24 cellular contexts compared by ENCODE assay signal in the genomic region with DNA sequence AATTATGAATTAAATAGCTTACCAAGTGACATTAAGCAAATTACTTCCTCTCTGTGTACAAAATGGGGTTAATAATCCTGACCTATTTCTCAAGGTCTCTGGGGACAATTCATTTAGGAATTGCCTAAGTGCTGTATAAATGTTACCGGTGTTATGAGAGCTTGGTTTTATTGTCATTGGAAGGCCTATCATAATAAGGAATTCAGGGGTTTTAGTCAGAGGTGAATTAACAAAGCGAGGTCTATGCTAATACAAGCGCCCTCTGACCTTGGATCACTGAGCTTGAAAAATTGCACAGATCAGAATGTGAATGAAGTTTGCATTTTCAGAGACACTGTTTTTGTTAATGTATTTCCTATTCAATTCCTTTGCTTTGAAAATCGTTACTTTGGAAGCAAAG.
DNase-seq lines count a peak whose midpoint lies in the region; ATAC-seq and TF ChIP-seq lines count a peak whose summit lies in the region.
"Had no signal": no experiment of that assay in that cellular context is flagged by ENCODE, and none has a peak within 500 bp of the region (broad histone marks: within the 10 kb centered on the region; RNA-seq: fewer than 3 reads in every experiment).

No MANE protein-coding gene starts in this region.

- H3K27ac Mint-ChIP-seq in Caco-2 (ENCODE audit: unreplicated experiment), result no peak overlapping the region
- H3K27ac Mint-ChIP-seq: CD4-positive, CD25-positive, alpha-beta regulatory T cell had no signal

- no peak overlapping the region for H3K4me3 Mint-ChIP-seq in Caco-2 (ENCODE audit: unreplicated experiment)
- H3K4me3 Mint-ChIP-seq: CD4-positive, CD25-positive, alpha-beta regulatory T cell had no signal

- no peaks in the 10 kb centered on the region for H3K36me3 ChIP-seq in A673 (ENCODE audit: insufficient read depth, low read length, poor library complexity, severe bottlenecking)
- H3K36me3 ChIP-seq in Caco-2 (ENCODE audit: control insufficient read depth, insufficient read depth, low read length), result no peaks in the 10 kb centered on the region
- H3K36me3 ChIP-seq: SJCRH30 had no signal

- H3K9me3 ChIP-seq in A673 (ENCODE audit: low read depth, low read length, poor library complexity, severe bottlenecking) (no peaks in the 10 kb centered on the region), Caco-2 (no peaks in the 10 kb centered on the region)
- H3K9me3 ChIP-seq: SJCRH30 had no signal

- H3K4me3 ChIP-seq in A673 (ENCODE audit: low read depth, low read length, poor library complexity, severe bottlenecking), result no peak overlapping the region
- no peak overlapping the region for H3K4me3 ChIP-seq in Caco-2 (ENCODE audit: low read depth, low read length)
- H3K4me3 ChIP-seq: GM12878, SJCRH30 had no signal

- DNase-seq in DMS79 treated with DMSO at 0.1 percent for 48 hours (lab: John Stamatoyannopoulos, UW), result peak; percentile 29
- DNase-seq in DMS79 (lab: John Stamatoyannopoulos, UW), result no peak
- DNase-seq in A673 (ENCODE audit: low spot score), result no peak
- peak; percentile 16 for DNase-seq in NCI-H1436 treated with DMSO at 0.1 percent for 48 hours (lab: John Stamatoyannopoulos, UW)
- DNase-seq in NCI-H69 (lab: John Stamatoyannopoulos, UW), result peak; percentile 75
- no peak for DNase-seq in Caco-2
- DNase-seq in 8988T, result no peak
- DNase-seq: CD4-positive, CD25-positive, alpha-beta regulatory T cell; DMS53; EL; GDM1; GOT3; HCEC 1CT; IMR-90; KG1; MM.1S; NCI-H1417 treated with DMSO at 0.1 percent for 48 hours; NCI-H187 treated with DMSO at 0.1 percent for 48 hours; NCI-H524; PC-3; SJCRH30 had no signal

- H3K27ac ChIP-seq in A673 (ENCODE audit: low read depth, low read length, poor library complexity, severe bottlenecking), result peak overlapping the region; percentile 69
- H3K27ac ChIP-seq: 22Rv1, SJCRH30 had no signal

- H3K27me3 ChIP-seq in A673 (replicated peaks; ENCODE audit: insufficient read depth, low read depth, low read length, poor library complexity) (no peaks in the 10 kb centered on the region), Caco-2 (replicated peaks; ENCODE audit: control insufficient read depth, insufficient read depth, low read length) (no peaks in the 10 kb centered on the region; the same call in 1 of the 2 replicates)
- H3K27me3 ChIP-seq: SJCRH30 had no signal

- intact Hi-C loops in A673 (cut with micrococcal nuclease; ENCODE audit: unreplicated experiment), result no loop called here
- intact Hi-C loops in Caco-2 (cut with micrococcal nuclease; ENCODE audit: unreplicated experiment), result loop anchor here (2.0 kb wide), 1 partner anchor 36 kb away; no protein-coding TSS in a partner anchor

- TF ChIP-seq CTCF in A673 (conservative IDR thresholded peaks at IDR 0.05; ENCODE audit: low read depth, low read length) (no peak), Caco-2 (IDR thresholded peaks at IDR 0.05; ENCODE audit: insufficient read depth in 1 of 2, low read depth in 1 of 2, low read length in 1 of 2, severe bottlenecking in 1 of 2, unreplicated experiment in 1 of 2) (no peak)

- no peaks in the 10 kb centered on the region for H3K27me3 Mint-ChIP-seq in Caco-2 (ENCODE audit: insufficient read depth, unreplicated experiment)
- H3K27me3 Mint-ChIP-seq: CD4-positive, CD25-positive, alpha-beta regulatory T cell had no signal

- no peak for ATAC-seq in GM21390 (IDR thresholded peaks at IDR 0.05; ENCODE audit: unreplicated experiment)
- ATAC-seq: GM12878, PC-3 had no signal

- peaks cover 23% of the 10 kb centered on the region for H3K4me1 Mint-ChIP-seq in Caco-2 (ENCODE audit: low read depth, unreplicated experiment)
- H3K4me1 Mint-ChIP-seq: CD4-positive, CD25-positive, alpha-beta regulatory T cell had no signal

- CTCF ChIA-PET in A673 (lab: Charles Lee), result no interaction called here
- CTCF ChIA-PET in Caco-2 (lab: Charles Lee), result no interaction called here

- POLR2A ChIA-PET in A673 (lab: Charles Lee; ENCODE audit: low non-redundant PET) (interaction anchor here (0.6 kb wide), 1 partner anchor 1224 kb away, joined by 3 read pairs; no protein-coding TSS in a partner anchor), Caco-2 (lab: Charles Lee) (interaction anchor here (0.5 kb wide), 1 partner anchor 39 kb away, joined by 3 read pairs; no protein-coding TSS in a partner anchor)

- peaks cover under 1% of the 10 kb centered on the region for H3K36me3 Mint-ChIP-seq in Caco-2 (ENCODE audit: insufficient read depth, unreplicated experiment)
- H3K36me3 Mint-ChIP-seq: CD4-positive, CD25-positive, alpha-beta regulatory T cell had no signal

- H3K4me1 ChIP-seq in A673 (ENCODE audit: insufficient read depth, low read length, poor library complexity, severe bottlenecking), result peaks cover 51% of the 10 kb centered on the region
- no peaks in the 10 kb centered on the region; the same call in 1 of the 2 replicates for H3K4me1 ChIP-seq in Caco-2

- no peaks in the 10 kb centered on the region for H3K9me3 Mint-ChIP-seq in Caco-2 (ENCODE audit: unreplicated experiment)

- no TSS peak for BruUV-seq in A673 (replicated peaks; lab: Mats Ljungman, UMichigan)
- BruUV-seq in Caco-2 (replicated peaks; lab: Mats Ljungman, UMichigan), result no TSS peak

Comparison
In these comparisons a context has a peak if more than half of its experiments do, and no peak if none do; other contexts are left out.
1. DNase-seq: peak in DMS79 treated with DMSO at 0.1 percent for 48 hours (single experiment), NCI-H1436 treated with DMSO at 0.1 percent for 48 hours (single experiment) and NCI-H69 (single experiment); none in DMS79 (single experiment), A673 (single experiment), Caco-2 (0 of 2) and 8988T (single experiment).